Comparison of ENCODE assay signal across 1 cellular context in genomic region chr20:64101731-64102621, GRCh38.
TF ChIP-seq lines count a peak whose summit lies in the region.

No MANE protein-coding gene starts in this region.

TF ChIP-seq in HepG2, 621 proteins besides CTCF, POLR2A, EP300 and RAD21 (continued from another document and continues in another):
- 0 out of 2 replicates have a peak, but pooled peaks have one; percentile 35 for TF ChIP-seq KLF6 (CRISPR knock-in tag; IDR thresholded peaks at IDR 0.05)
- TF ChIP-seq, protein P1, sequence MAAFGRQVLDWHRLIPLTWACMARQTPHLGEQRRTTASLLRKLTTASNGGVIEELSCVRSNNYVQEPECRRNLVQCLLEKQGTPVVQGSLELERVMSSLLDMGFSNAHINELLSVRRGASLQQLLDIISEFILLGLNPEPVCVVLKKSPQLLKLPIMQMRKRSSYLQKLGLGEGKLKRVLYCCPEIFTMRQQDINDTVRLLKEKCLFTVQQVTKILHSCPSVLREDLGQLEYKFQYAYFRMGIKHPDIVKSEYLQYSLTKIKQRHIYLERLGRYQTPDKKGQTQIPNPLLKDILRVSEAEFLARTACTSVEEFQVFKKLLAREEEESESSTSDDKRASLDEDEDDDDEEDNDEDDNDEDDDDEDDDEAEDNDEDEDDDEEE (CRISPR knock-in tag; IDR thresholded peaks at IDR 0.05): no peak
- peak; percentile 96 for TF ChIP-seq XRCC5 (optimal IDR thresholded peaks at IDR 0.05; ENCODE audit: low read length)
- TF ChIP-seq AFF4 (CRISPR knock-in tag; IDR thresholded peaks at IDR 0.05): no peak
- no peak for TF ChIP-seq TGIF2 (CRISPR knock-in tag; IDR thresholded peaks at IDR 0.05)
- TF ChIP-seq ZNF253 (CRISPR knock-in tag; IDR thresholded peaks at IDR 0.05; ENCODE audit: borderline replicate concordance): 0 out of 2 replicates have a peak, but pooled peaks have one; percentile 22
- TF ChIP-seq ZNF605 (CRISPR knock-in tag; IDR thresholded peaks at IDR 0.05): 0 out of 2 replicates have a peak, but pooled peaks have one; percentile 36
- TF ChIP-seq, protein P2, sequence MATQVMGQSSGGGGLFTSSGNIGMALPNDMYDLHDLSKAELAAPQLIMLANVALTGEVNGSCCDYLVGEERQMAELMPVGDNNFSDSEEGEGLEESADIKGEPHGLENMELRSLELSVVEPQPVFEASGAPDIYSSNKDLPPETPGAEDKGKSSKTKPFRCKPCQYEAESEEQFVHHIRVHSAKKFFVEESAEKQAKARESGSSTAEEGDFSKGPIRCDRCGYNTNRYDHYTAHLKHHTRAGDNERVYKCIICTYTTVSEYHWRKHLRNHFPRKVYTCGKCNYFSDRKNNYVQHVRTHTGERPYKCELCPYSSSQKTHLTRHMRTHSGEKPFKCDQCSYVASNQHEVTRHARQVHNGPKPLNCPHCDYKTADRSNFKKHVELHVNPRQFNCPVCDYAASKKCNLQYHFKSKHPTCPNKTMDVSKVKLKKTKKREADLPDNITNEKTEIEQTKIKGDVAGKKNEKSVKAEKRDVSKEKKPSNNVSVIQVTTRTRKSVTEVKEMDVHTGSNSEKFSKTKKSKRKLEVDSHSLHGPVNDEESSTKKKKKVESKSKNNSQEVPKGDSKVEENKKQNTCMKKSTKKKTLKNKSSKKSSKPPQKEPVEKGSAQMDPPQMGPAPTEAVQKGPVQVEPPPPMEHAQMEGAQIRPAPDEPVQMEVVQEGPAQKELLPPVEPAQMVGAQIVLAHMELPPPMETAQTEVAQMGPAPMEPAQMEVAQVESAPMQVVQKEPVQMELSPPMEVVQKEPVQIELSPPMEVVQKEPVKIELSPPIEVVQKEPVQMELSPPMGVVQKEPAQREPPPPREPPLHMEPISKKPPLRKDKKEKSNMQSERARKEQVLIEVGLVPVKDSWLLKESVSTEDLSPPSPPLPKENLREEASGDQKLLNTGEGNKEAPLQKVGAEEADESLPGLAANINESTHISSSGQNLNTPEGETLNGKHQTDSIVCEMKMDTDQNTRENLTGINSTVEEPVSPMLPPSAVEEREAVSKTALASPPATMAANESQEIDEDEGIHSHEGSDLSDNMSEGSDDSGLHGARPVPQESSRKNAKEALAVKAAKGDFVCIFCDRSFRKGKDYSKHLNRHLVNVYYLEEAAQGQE (IDR thresholded peaks at IDR 0.05; ENCODE audit: borderline replicate concordance in 1 of 2, low read depth in 1 of 2, low read length in 2 of 2): no peak
- TF ChIP-seq THAP9 (CRISPR knock-in tag; IDR thresholded peaks at IDR 0.05; ENCODE audit: borderline replicate concordance): peak; percentile 27; the same call in 1 of the 2 replicates
- TF ChIP-seq, protein P3, sequence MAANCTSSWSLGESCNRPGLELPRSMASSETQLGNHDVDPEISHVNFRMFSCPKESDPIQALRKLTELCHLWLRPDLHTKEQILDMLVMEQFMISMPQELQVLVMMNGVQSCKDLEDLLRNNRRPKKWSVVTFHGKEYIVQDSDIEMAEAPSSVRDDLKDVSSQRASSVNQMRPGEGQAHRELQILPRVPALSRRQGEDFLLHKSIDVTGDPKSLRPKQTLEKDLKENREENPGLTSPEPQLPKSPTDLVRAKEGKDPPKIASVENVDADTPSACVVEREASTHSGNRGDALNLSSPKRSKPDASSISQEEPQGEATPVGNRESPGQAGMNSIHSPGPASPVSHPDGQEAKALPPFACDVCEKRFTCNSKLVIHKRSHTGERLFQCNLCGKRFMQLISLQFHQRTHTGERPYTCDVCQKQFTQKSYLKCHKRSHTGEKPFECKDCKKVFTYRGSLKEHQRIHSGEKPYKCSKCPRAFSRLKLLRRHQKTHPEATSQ (CRISPR knock-in tag; IDR thresholded peaks at IDR 0.05; ENCODE audit: borderline replicate concordance): no peak
- TF ChIP-seq ZNF136 (CRISPR knock-in tag; IDR thresholded peaks at IDR 0.05; ENCODE audit: low read depth): no peak
- TF ChIP-seq, protein P4, sequence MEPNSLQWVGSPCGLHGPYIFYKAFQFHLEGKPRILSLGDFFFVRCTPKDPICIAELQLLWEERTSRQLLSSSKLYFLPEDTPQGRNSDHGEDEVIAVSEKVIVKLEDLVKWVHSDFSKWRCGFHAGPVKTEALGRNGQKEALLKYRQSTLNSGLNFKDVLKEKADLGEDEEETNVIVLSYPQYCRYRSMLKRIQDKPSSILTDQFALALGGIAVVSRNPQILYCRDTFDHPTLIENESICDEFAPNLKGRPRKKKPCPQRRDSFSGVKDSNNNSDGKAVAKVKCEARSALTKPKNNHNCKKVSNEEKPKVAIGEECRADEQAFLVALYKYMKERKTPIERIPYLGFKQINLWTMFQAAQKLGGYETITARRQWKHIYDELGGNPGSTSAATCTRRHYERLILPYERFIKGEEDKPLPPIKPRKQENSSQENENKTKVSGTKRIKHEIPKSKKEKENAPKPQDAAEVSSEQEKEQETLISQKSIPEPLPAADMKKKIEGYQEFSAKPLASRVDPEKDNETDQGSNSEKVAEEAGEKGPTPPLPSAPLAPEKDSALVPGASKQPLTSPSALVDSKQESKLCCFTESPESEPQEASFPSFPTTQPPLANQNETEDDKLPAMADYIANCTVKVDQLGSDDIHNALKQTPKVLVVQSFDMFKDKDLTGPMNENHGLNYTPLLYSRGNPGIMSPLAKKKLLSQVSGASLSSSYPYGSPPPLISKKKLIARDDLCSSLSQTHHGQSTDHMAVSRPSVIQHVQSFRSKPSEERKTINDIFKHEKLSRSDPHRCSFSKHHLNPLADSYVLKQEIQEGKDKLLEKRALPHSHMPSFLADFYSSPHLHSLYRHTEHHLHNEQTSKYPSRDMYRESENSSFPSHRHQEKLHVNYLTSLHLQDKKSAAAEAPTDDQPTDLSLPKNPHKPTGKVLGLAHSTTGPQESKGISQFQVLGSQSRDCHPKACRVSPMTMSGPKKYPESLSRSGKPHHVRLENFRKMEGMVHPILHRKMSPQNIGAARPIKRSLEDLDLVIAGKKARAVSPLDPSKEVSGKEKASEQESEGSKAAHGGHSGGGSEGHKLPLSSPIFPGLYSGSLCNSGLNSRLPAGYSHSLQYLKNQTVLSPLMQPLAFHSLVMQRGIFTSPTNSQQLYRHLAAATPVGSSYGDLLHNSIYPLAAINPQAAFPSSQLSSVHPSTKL (CRISPR knock-in tag; IDR thresholded peaks at IDR 0.05): no peak; the same call in 1 of the 2 replicates
- no peak for TF ChIP-seq ZNF775 (CRISPR knock-in tag; IDR thresholded peaks at IDR 0.05; ENCODE audit: borderline replicate concordance)
- TF ChIP-seq GMEB2 (CRISPR knock-in tag; IDR thresholded peaks at IDR 0.05; ENCODE audit: low read depth): no peak
- no peak for TF ChIP-seq ZNF607 (CRISPR knock-in tag; IDR thresholded peaks at IDR 0.05; ENCODE audit: borderline replicate concordance)
- TF ChIP-seq, protein P5, sequence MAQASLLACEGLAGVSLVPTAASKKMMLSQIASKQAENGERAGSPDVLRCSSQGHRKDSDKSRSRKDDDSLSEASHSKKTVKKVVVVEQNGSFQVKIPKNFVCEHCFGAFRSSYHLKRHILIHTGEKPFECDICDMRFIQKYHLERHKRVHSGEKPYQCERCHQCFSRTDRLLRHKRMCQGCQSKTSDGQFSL (CRISPR knock-in tag; IDR thresholded peaks at IDR 0.05): no peak
- TF ChIP-seq BHLHE40 (IDR thresholded peaks at IDR 0.05; ENCODE audit: low read length): no peak
- no peak for TF ChIP-seq SRSF9 (IDR thresholded peaks at IDR 0.05; ENCODE audit: borderline replicate concordance, insufficient read depth, low read depth, low read length, poor library complexity, severe bottlenecking)
- TF ChIP-seq STAT5B (CRISPR knock-in tag; IDR thresholded peaks at IDR 0.05): no peak
- TF ChIP-seq, protein P6, sequence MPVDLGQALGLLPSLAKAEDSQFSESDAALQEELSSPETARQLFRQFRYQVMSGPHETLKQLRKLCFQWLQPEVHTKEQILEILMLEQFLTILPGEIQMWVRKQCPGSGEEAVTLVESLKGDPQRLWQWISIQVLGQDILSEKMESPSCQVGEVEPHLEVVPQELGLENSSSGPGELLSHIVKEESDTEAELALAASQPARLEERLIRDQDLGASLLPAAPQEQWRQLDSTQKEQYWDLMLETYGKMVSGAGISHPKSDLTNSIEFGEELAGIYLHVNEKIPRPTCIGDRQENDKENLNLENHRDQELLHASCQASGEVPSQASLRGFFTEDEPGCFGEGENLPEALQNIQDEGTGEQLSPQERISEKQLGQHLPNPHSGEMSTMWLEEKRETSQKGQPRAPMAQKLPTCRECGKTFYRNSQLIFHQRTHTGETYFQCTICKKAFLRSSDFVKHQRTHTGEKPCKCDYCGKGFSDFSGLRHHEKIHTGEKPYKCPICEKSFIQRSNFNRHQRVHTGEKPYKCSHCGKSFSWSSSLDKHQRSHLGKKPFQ (CRISPR knock-in tag; IDR thresholded peaks at IDR 0.05; ENCODE audit: insufficient replicate concordance): no peak
- TF ChIP-seq DNMT1 (CRISPR knock-in tag; IDR thresholded peaks at IDR 0.05): no peak
- no peak for TF ChIP-seq DNMT3B (CRISPR knock-in tag; conservative IDR thresholded peaks at IDR 0.05)
- peak; percentile 62 for TF ChIP-seq CBFB (CRISPR knock-in tag; IDR thresholded peaks at IDR 0.05)
- TF ChIP-seq GATAD1 (CRISPR knock-in tag; IDR thresholded peaks at IDR 0.05): no peak
- TF ChIP-seq ZNF619 (CRISPR knock-in tag; IDR thresholded peaks at IDR 0.05): no peak
- no peak for TF ChIP-seq HOXA9 (CRISPR knock-in tag; IDR thresholded peaks at IDR 0.05; ENCODE audit: borderline replicate concordance)
- no peak for TF ChIP-seq JUN (CRISPR knock-in tag; IDR thresholded peaks at IDR 0.05)
- 0 out of 2 replicates have a peak, but pooled peaks have one; percentile 44 for TF ChIP-seq HES4 (CRISPR knock-in tag; IDR thresholded peaks at IDR 0.05; ENCODE audit: borderline replicate concordance)
- no peak for TF ChIP-seq ASH2L (IDR thresholded peaks at IDR 0.05; ENCODE audit: insufficient read length, low read depth, low read length)
- no peak for TF ChIP-seq GTF3A (CRISPR knock-in tag; conservative IDR thresholded peaks at IDR 0.05)
- TF ChIP-seq ZBTB3 (CRISPR knock-in tag; IDR thresholded peaks at IDR 0.05; ENCODE audit: borderline replicate concordance, low read depth): no peak
- TF ChIP-seq ZNF709 (CRISPR knock-in tag; IDR thresholded peaks at IDR 0.05): peak; percentile 44; the same call in 1 of the 2 replicates
- no peak for TF ChIP-seq MXD4 (CRISPR knock-in tag; IDR thresholded peaks at IDR 0.05)
- TF ChIP-seq MYPOP (CRISPR knock-in tag; IDR thresholded peaks at IDR 0.05): no peak
- TF ChIP-seq MBD4 (IDR thresholded peaks at IDR 0.05; ENCODE audit: borderline replicate concordance, low read length): no peak
- no peak for TF ChIP-seq ZNF343 (CRISPR knock-in tag; IDR thresholded peaks at IDR 0.05)
